In genomic region chr10:6405713-6406112, GRCh38 we compare ENCODE assay signal across 11 cellular contexts.
"Had no signal": no experiment of that assay in that cellular context is flagged by ENCODE, and none has a peak within 500 bp of the region (broad histone marks: within the 10 kb centered on the region; RNA-seq: fewer than 3 reads in every experiment).

No MANE protein-coding gene starts in this region.

- DNase-seq: NCI-H1105, NCI-H1436 treated with DMSO at 0.1 percent for 48 hours, NCI-H1694, NCI-H187 treated with DMSO at 0.1 percent for 48 hours, NCI-H2029 treated with DMSO at 0.1 percent for 48 hours, NCI-H2171 treated with DMSO at 0.1 percent for 48 hours, NCI-H345, NCI-H446 treated with DMSO at 0.1 percent for 48 hours, NCI-H510A treated with DMSO at 0.1 percent for 48 hours, Right ventricle myocardium superior, SIG-M5 had no signal
